ENCODE assay signal across 25 cellular contexts in genomic region chr3:63559884-63560283, GRCh38.
DNase-seq lines count a peak whose midpoint lies in the region; ATAC-seq, FAIRE-seq and TF ChIP-seq lines count a peak whose summit lies in the region.
"Had no signal": no experiment of that assay in that cellular context is flagged by ENCODE, and none has a peak within 500 bp of the region (broad histone marks: within the 10 kb centered on the region; RNA-seq: fewer than 3 reads in every experiment).

No MANE protein-coding gene starts in this region.

- no peak for TF ChIP-seq CTCF in MCF 10A (IDR thresholded peaks at IDR 0.05; ENCODE audit: unreplicated experiment)
- no peak for TF ChIP-seq CTCF in breast epithelium (IDR thresholded peaks at IDR 0.05)
- TF ChIP-seq CTCF in astrocyte (IDR thresholded peaks at IDR 0.05; ENCODE audit: insufficient read depth, low read depth, low read length) = no peak
- TF ChIP-seq CTCF in MM.1S (IDR thresholded peaks at IDR 0.05; ENCODE audit: low read length) = no peak

- H3K9me3 ChIP-seq in breast epithelium (no peaks in the 10 kb centered on the region), astrocyte (ENCODE audit: insufficient read depth, low read depth, low read length) (no peaks in the 10 kb centered on the region), MM.1S (replicated peaks; ENCODE audit: insufficient read depth, low read length) (no peaks in the 10 kb centered on the region)
- H3K9me3 ChIP-seq: BE2C had no signal

- no TSS peak for BruUV-seq in MCF 10A (replicated peaks; lab: Mats Ljungman, UMichigan)

- FAIRE-seq in astrocyte (lab: Jason Lieb, UNC) = no peak
- FAIRE-seq: GM12878, GM19239, RCC 7860 had no signal

- H3K36me3 ChIP-seq in breast epithelium (no peaks in the 10 kb centered on the region), astrocyte (ENCODE audit: insufficient read depth, low read length) (no peaks in the 10 kb centered on the region), MM.1S (replicated peaks; ENCODE audit: insufficient read depth, low read length) (no peaks in the 10 kb centered on the region)
- H3K36me3 ChIP-seq: BE2C had no signal

- POLR2A ChIA-PET in MCF 10A (lab: Yijun Ruan, JAX) = no interaction called here

- ATAC-seq in HG02678 (IDR thresholded peaks at IDR 0.05; ENCODE audit: unreplicated experiment) = no peak
- ATAC-seq in HG03280 (IDR thresholded peaks at IDR 0.05; ENCODE audit: unreplicated experiment) = no peak
- ATAC-seq: GM12878, HCT116 had no signal

- H4K20me1 ChIP-seq in astrocyte (ENCODE audit: insufficient read depth, low read length) (no peaks in the 10 kb centered on the region), MM.1S (ENCODE audit: insufficient read depth, low read length) (no peaks in the 10 kb centered on the region)

- no peaks in the 10 kb centered on the region for H3K9me2 ChIP-seq in MM.1S (replicated peaks; ENCODE audit: insufficient read depth, low read length)

- no peaks in the 10 kb centered on the region for H3K4me1 Mint-ChIP-seq in MCF 10A (ENCODE audit: insufficient read depth, unreplicated experiment)
- no peaks in the 10 kb centered on the region for H3K4me1 Mint-ChIP-seq in astrocyte (ENCODE audit: low read depth, unreplicated experiment)
- H3K4me1 Mint-ChIP-seq: CD4-positive, CD25-positive, alpha-beta regulatory T cell had no signal

- no peaks in the 10 kb centered on the region for H3K36me3 Mint-ChIP-seq in MCF 10A (ENCODE audit: insufficient read depth, unreplicated experiment)
- no peaks in the 10 kb centered on the region for H3K36me3 Mint-ChIP-seq in astrocyte (ENCODE audit: low read depth, unreplicated experiment)
- H3K36me3 Mint-ChIP-seq: CD4-positive, CD25-positive, alpha-beta regulatory T cell had no signal

- CTCF ChIA-PET in MCF 10A (lab: Yijun Ruan, JAX) = no interaction called here

- H3K9ac ChIP-seq in astrocyte (ENCODE audit: low read length) = no peak overlapping the region
- no peak overlapping the region for H3K9ac ChIP-seq in MM.1S (ENCODE audit: low read length)
- H3K9ac ChIP-seq: KMS-11 had no signal

- no peaks in the 10 kb centered on the region for H3K79me2 ChIP-seq in astrocyte (ENCODE audit: insufficient read depth, low read length)
- no peaks in the 10 kb centered on the region for H3K79me2 ChIP-seq in MM.1S (ENCODE audit: low read length)

- H3K4me2 ChIP-seq in astrocyte (ENCODE audit: low read length) = no peak overlapping the region
- H3K4me2 ChIP-seq in MM.1S (ENCODE audit: low read depth, low read length) = no peak overlapping the region
- H3K4me2 ChIP-seq: KMS-11 had no signal

- intact Hi-C loops in MCF 10A (cut with micrococcal nuclease) (no loop called here), breast epithelium (cut with DNase I; ENCODE audit: low total_unique reads) (no loop called here)

- H3K27me3 ChIP-seq in breast epithelium = no peaks in the 10 kb centered on the region
- H3K27me3 ChIP-seq in astrocyte (ENCODE audit: insufficient read depth, low read length) = no peaks in the 10 kb centered on the region
- H3K27me3 ChIP-seq in MM.1S (replicated peaks; ENCODE audit: insufficient read depth, low read length) = no peaks in the 10 kb centered on the region

- H3K4me3 Mint-ChIP-seq in MCF 10A (ENCODE audit: unreplicated experiment) (no peak overlapping the region), astrocyte (ENCODE audit: unreplicated experiment) (no peak overlapping the region)
- H3K4me3 Mint-ChIP-seq: CD4-positive, CD25-positive, alpha-beta regulatory T cell had no signal

- no peak overlapping the region for H3K27ac ChIP-seq in breast epithelium
- H3K27ac ChIP-seq in astrocyte (ENCODE audit: low read depth, low read length) = no peak overlapping the region
- no peak overlapping the region for H3K27ac ChIP-seq in MM.1S (ENCODE audit: low read length)
- H3K27ac ChIP-seq: KMS-11, SK-N-MC had no signal

- H3K4me3 ChIP-seq in breast epithelium (no peak overlapping the region), astrocyte (ENCODE audit: insufficient read depth, low read depth, low read length) (no peak overlapping the region), MM.1S (ENCODE audit: low read length) (no peak overlapping the region)
- H3K4me3 ChIP-seq: GM12878, SK-N-MC had no signal

- H3K27ac Mint-ChIP-seq in MCF 10A (ENCODE audit: low read depth, unreplicated experiment) (no peak overlapping the region), astrocyte (ENCODE audit: unreplicated experiment) (no peak overlapping the region)
- H3K27ac Mint-ChIP-seq: CD4-positive, CD25-positive, alpha-beta regulatory T cell had no signal

- TF ChIP-seq POLR2A in breast epithelium (IDR thresholded peaks at IDR 0.05) = no peak

- no peaks in the 10 kb centered on the region for H3K4me1 ChIP-seq in breast epithelium
- no peaks in the 10 kb centered on the region for H3K4me1 ChIP-seq in astrocyte (ENCODE audit: insufficient read depth, low read length)
- no peaks in the 10 kb centered on the region for H3K4me1 ChIP-seq in MM.1S (ENCODE audit: low read length)
- H3K4me1 ChIP-seq: BE2C had no signal

- H2AFZ ChIP-seq in astrocyte (ENCODE audit: low read depth, low read length) (no peak overlapping the region), MM.1S (ENCODE audit: low read length) (no peak overlapping the region)

- peak; percentile 0 for DNase-seq in MCF 10A (ENCODE audit: unreplicated experiment)
- DNase-seq in breast epithelium (ENCODE audit: low spot score in 2 of 2) = no peak
- DNase-seq in astrocyte (ENCODE audit: low read depth) = peak; percentile 35
- peak; percentile 49 for DNase-seq in foreskin melanocyte
- no peak for DNase-seq in activated naive CD4-positive, alpha-beta T cell treated with anti-CD3 and anti-CD28 coated beads, Interleukin-2, amount 50 U/mL, for 16 hours
- no peak for DNase-seq in MM.1S
- DNase-seq: BE2C; CD4-positive, CD25-positive, alpha-beta regulatory T cell; DMS53; EL; NCI-H1092; NCI-H1436 treated with DMSO at 0.1 percent for 48 hours; NCI-H2029; NCI-H2171 treated with DMSO at 0.1 percent for 48 hours; NCI-H446 treated with DMSO at 0.1 percent for 48 hours; NCI-H69; Right ventricle myocardium superior had no signal

- H3F3A ChIP-seq in MM.1S (ENCODE audit: insufficient read depth, low read length) = no peaks in the 10 kb centered on the region

- H3K27me3 Mint-ChIP-seq in MCF 10A (ENCODE audit: insufficient read depth, unreplicated experiment) (peaks cover 46% of the 10 kb centered on the region), astrocyte (ENCODE audit: low read depth, unreplicated experiment) (peaks cover 3% of the 10 kb centered on the region)
- H3K27me3 Mint-ChIP-seq: CD4-positive, CD25-positive, alpha-beta regulatory T cell had no signal

- H3K9me3 Mint-ChIP-seq in MCF 10A (ENCODE audit: unreplicated experiment) (no peaks in the 10 kb centered on the region), astrocyte (ENCODE audit: unreplicated experiment) (no peaks in the 10 kb centered on the region)

Comparison
In these comparisons a context has a peak if more than half of its experiments do, and no peak if none do; other contexts are left out.
1. DNase-seq: peak in MCF 10A (single experiment), astrocyte (single experiment) and foreskin melanocyte (single experiment); none in breast epithelium (0 of 2), activated naive CD4-positive, alpha-beta T cell treated with anti-CD3 and anti-CD28 coated beads, Interleukin-2, amount 50 U/mL, for 16 hours (single experiment) and MM.1S (single experiment).